ENCODE assay signal across 1 cellular context in genomic region chr10:24617771-24618396, GRCh38.
TF ChIP-seq lines count a peak whose summit lies in the region.

No MANE protein-coding gene starts in this region.

TF ChIP-seq in K562, 482 proteins besides CTCF, POLR2A, EP300 and RAD21 (continued from another document):
- TF ChIP-seq ZNF318 (IDR thresholded peaks at IDR 0.05; ENCODE audit: borderline replicate concordance in 1 of 2, low read depth in 1 of 2) (no peak), PRPF4 (IDR thresholded peaks at IDR 0.05; ENCODE audit: insufficient read depth, low read depth, low read length, poor library complexity, severe bottlenecking) (no peak), ZNF134 (CRISPR knock-in tag; conservative IDR thresholded peaks at IDR 0.05) (no peak), TCFL5 (CRISPR knock-in tag; conservative IDR thresholded peaks at IDR 0.05) (no peak), DACH1 (IDR thresholded peaks at IDR 0.05; ENCODE audit: partially characterized antibody) (peak; percentile 15), SMARCA4 (IDR thresholded peaks at IDR 0.05) (0 out of 2 replicates have a peak, but pooled peaks have one; percentile 12), L3MBTL2 (IDR thresholded peaks at IDR 0.05) (peak; percentile 71), NR3C1 (CRISPR knock-in tag; IDR thresholded peaks at IDR 0.05) (no peak), KLF6 (CRISPR knock-in tag; IDR thresholded peaks at IDR 0.05; ENCODE audit: borderline replicate concordance) (no peak), MIER1 (IDR thresholded peaks at IDR 0.05; ENCODE audit: low read depth) (no peak), CEBPB (tag; IDR thresholded peaks at IDR 0.05) (no peak)
